13 cellular contexts compared by ENCODE assay signal in the genomic region with DNA sequence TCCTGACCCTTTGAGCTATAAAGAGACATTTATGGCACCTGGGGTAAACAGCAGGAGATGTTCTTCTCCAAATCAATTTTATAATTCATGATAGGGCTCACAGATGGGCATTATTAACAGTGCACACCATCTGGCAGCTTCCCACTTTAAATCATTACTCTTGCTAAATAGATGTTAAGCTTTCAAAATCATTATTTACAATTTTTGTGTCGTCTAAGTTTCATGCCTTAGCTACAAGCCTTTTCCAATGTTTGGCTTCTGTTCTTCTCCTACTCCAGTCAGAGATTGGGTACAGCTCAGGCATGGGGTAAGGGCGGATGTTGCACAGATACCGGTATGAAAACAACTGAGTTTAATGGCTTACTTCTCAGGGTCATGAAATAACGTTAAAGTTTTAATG.
DNase-seq lines count a peak whose midpoint lies in the region; ATAC-seq and TF ChIP-seq lines count a peak whose summit lies in the region.
"Had no signal": no experiment of that assay in that cellular context is flagged by ENCODE, and none has a peak within 500 bp of the region (broad histone marks: within the 10 kb centered on the region; RNA-seq: fewer than 3 reads in every experiment).

No MANE protein-coding gene starts in this region.

- DNase-seq in DMS 273 (lab: John Stamatoyannopoulos, UW; ENCODE audit: unreplicated experiment) (peak; percentile 64), NCI-H1694 treated with DMSO at 0.1 percent for 48 hours (lab: John Stamatoyannopoulos, UW) (peak; percentile 82), NCI-H69 (lab: John Stamatoyannopoulos, UW) (peak; percentile 80), gastrocnemius medialis (no peak), GF-D8 (lab: John Stamatoyannopoulos, UW) (no peak)
- no peak for DNase-seq in stimulated activated naive CD8-positive, alpha-beta T cell treated with anti-CD3 and anti-CD28 coated beads, Interleukin-15, Interleukin-2, amounts not matched to agents 100 U/mL and 50 U/mL, for 24 hours
- no peak for DNase-seq in stimulated activated CD4-positive, alpha-beta T cell treated with anti-CD3 and anti-CD28 coated beads, Interleukin-2, amount 100 ng/mL, for 24 hours
- DNase-seq: ACHN; C1 segment of cervical spinal cord; Calu3; CD4-positive, alpha-beta T cell; DMS153; DMS79 treated with DMSO at 0.1 percent for 48 hours had no signal

- no peaks in the 10 kb centered on the region for H3K27me3 ChIP-seq in gastrocnemius medialis

- intact Hi-C loops in gastrocnemius medialis (cut with DNase I; ENCODE audit: low total_unique reads), result loop anchor here (1.0 kb wide), 1 partner anchor 55 kb away; no protein-coding TSS in a partner anchor

- H3K4me1 ChIP-seq in gastrocnemius medialis, result peaks cover 28 to 51% of the 10 kb centered on the region in 2 donors

- no peak for ATAC-seq in gastrocnemius medialis
- no peak for ATAC-seq in stimulated activated naive CD8-positive, alpha-beta T cell treated with anti-CD3 and anti-CD28 coated beads, Interleukin-15, Interleukin-2, amounts not matched to agents 100 U/mL and 50 U/mL, for 24 hours

- no peaks in the 10 kb centered on the region for H3K9me3 ChIP-seq in gastrocnemius medialis

- no peak for TF ChIP-seq CTCF in gastrocnemius medialis (IDR thresholded peaks at IDR 0.05 in 4 of 5, conservative IDR thresholded peaks at IDR 0.05 in 1 of 5)

- H3K27ac ChIP-seq in gastrocnemius medialis, result peak overlapping the region; percentile 82 to 97 (median 90)

- H3K4me3 ChIP-seq in gastrocnemius medialis, result no peak overlapping the region

- in situ Hi-C loops in gastrocnemius medialis (cut with MboI; ENCODE audit: low sequenced_read_pairs in 4 of 4), result loop anchor here in 1 of 4 donors (10.0 kb wide), 1 partner anchor 57 kb away; no protein-coding TSS in a partner anchor

- TF ChIP-seq POLR2A in gastrocnemius medialis (IDR thresholded peaks at IDR 0.05), result no peak

- no peaks in the 10 kb centered on the region for H3K36me3 ChIP-seq in gastrocnemius medialis

Comparison
In these comparisons a context has a peak if more than half of its experiments do, and no peak if none do; other contexts are left out.
1. DNase-seq: peak in DMS 273 (single experiment), NCI-H1694 treated with DMSO at 0.1 percent for 48 hours (single experiment) and NCI-H69 (single experiment); none in gastrocnemius medialis (0 of 2), stimulated activated naive CD8-positive, alpha-beta T cell treated with anti-CD3 and anti-CD28 coated beads, Interleukin-15, Interleukin-2, amounts not matched to agents 100 U/mL and 50 U/mL, for 24 hours (single experiment), GF-D8 (single experiment) and stimulated activated CD4-positive, alpha-beta T cell treated with anti-CD3 and anti-CD28 coated beads, Interleukin-2, amount 100 ng/mL, for 24 hours (0 of 2).